29 cellular contexts compared by ENCODE assay signal in genomic region chr12:87152841-87153528, GRCh38.
"Had no signal": no experiment of that assay in that cellular context is flagged by ENCODE, and none has a peak within 500 bp of the region (broad histone marks: within the 10 kb centered on the region; RNA-seq: fewer than 3 reads in every experiment).

No MANE protein-coding gene starts in this region.

- H3K36me3 Mint-ChIP-seq: activated naive CD8-positive, alpha-beta T cell treated with anti-CD3 and anti-CD28 coated beads for 36 hours; naive thymus-derived CD4-positive, alpha-beta T cell had no signal

- H3K27me3 ChIP-seq: breast epithelium, gastroesophageal sphincter, ovary, transverse colon had no signal

- H3K4me1 Mint-ChIP-seq: activated naive CD8-positive, alpha-beta T cell treated with anti-CD3 and anti-CD28 coated beads for 36 hours; naive thymus-derived CD4-positive, alpha-beta T cell had no signal

- H3K27ac Mint-ChIP-seq: activated naive CD4-positive, alpha-beta T cell treated with anti-CD3 and anti-CD28 coated beads for 36 hours; activated naive CD8-positive, alpha-beta T cell treated with anti-CD3 and anti-CD28 coated beads for 36 hours; activated T-helper 1 cell treated with anti-CD3 and anti-CD28 coated beads, Interleukin-12 subunit alpha, Interleukin-12 subunit beta, Interleukin-2, Interleukin-4 antibody, amounts not matched to agents 30 ng/mL and 10 ng/mL and 1 ng/mL, durations not matched to agents 14 hours and 24 hours and 36 hours; naive thymus-derived CD4-positive, alpha-beta T cell; T-helper 1 cell treated with Interleukin-12 subunit alpha and Interleukin-12 subunit beta and Interleukin-4 antibody, amounts not matched to agents 30 μg/mL and 1 μg/mL, for 36 hours had no signal

- H3K36me3 ChIP-seq: breast epithelium, gastroesophageal sphincter, ovary, prostate gland, transverse colon had no signal

- H3K27me3 Mint-ChIP-seq: activated naive CD8-positive, alpha-beta T cell treated with anti-CD3 and anti-CD28 coated beads for 36 hours; naive thymus-derived CD4-positive, alpha-beta T cell had no signal

- H3K27ac ChIP-seq: breast epithelium, coronary artery, dorsolateral prefrontal cortex, gastroesophageal sphincter, ovary, prostate gland, transverse colon, VCaP had no signal

- H3K4me3 Mint-ChIP-seq: activated naive CD4-positive, alpha-beta T cell treated with anti-CD3 and anti-CD28 coated beads for 36 hours; activated naive CD8-positive, alpha-beta T cell treated with anti-CD3 and anti-CD28 coated beads for 36 hours; activated T-helper 1 cell treated with anti-CD3 and anti-CD28 coated beads, Interleukin-12 subunit alpha, Interleukin-12 subunit beta, Interleukin-2, Interleukin-4 antibody, amounts not matched to agents 30 ng/mL and 10 ng/mL and 1 ng/mL, durations not matched to agents 14 hours and 24 hours and 36 hours; naive thymus-derived CD4-positive, alpha-beta T cell; T-helper 1 cell treated with Interleukin-12 subunit alpha and Interleukin-12 subunit beta and Interleukin-4 antibody, amounts not matched to agents 30 μg/mL and 1 μg/mL, for 36 hours had no signal

- H3K9me3 ChIP-seq: breast epithelium, gastroesophageal sphincter, ovary, prostate gland, transverse colon had no signal

- H3K4me3 ChIP-seq: breast epithelium, coronary artery, dorsolateral prefrontal cortex, gastroesophageal sphincter, ovary, prostate gland, transverse colon had no signal

- DNase-seq: activated CD4-positive, alpha-beta T cell treated with anti-CD3 and anti-CD28 coated beads for 48 hours; activated CD4-positive, alpha-beta T cell treated with anti-CD3 and anti-CD28 coated beads, Interleukin-2, amount 50 U/mL, for 48 hours; activated CD8-positive, alpha-beta memory T cell treated with anti-CD3 and anti-CD28 coated beads for 24 hours; activated effector memory CD4-positive, alpha-beta T cell treated with anti-CD3 and anti-CD28 coated beads, Interleukin-2, amount 50 U/mL, for 16 hours; activated naive CD4-positive, alpha-beta T cell treated with anti-CD3 and anti-CD28 coated beads for 36 hours; activated naive CD8-positive, alpha-beta T cell treated with anti-CD3 and anti-CD28 coated beads for 36 hours; amygdala; cerebellar nuclear complex; dorsolateral prefrontal cortex; effector memory CD4-positive, alpha-beta T cell; head of caudate nucleus; hippocampal formation; left cardiac atrium; midbrain; naive thymus-derived CD4-positive, alpha-beta T cell; ovary; retina; stimulated activated CD4-positive, alpha-beta T cell treated with anti-CD3 and anti-CD28 coated beads, Interleukin-15, amount 100 ng/mL, for 24 hours; stimulated activated CD4-positive, alpha-beta T cell treated with anti-CD3 and anti-CD28 coated beads, Interleukin-2, amount 100 ng/mL, for 24 hours; stimulated activated naive CD4-positive, alpha-beta T cell; T-helper 9 cell; transverse colon had no signal

- H3K4me1 ChIP-seq: breast epithelium, gastroesophageal sphincter, prostate gland, transverse colon had no signal
